Comparison of ENCODE assay signal across 8 cellular contexts in genomic region chr14:24147761-24148428, GRCh38. TPM values are rescaled to one million over a fixed set of nuclear protein-coding genes. Genes with fewer than 3 reads are reported as not detected.
DNase-seq lines count a peak whose midpoint lies in the region; ATAC-seq and TF ChIP-seq lines count a peak whose summit lies in the region.

No MANE protein-coding gene starts in this region.

- H3K36me3 Mint-ChIP-seq in GM23338 (ENCODE audit: low read depth) (peaks cover 68% of the 10 kb centered on the region), T-cell (peaks cover 40% of the 10 kb centered on the region)

- peaks cover 21% of the 10 kb centered on the region for H3K4me1 Mint-ChIP-seq in GM23338
- H3K4me1 Mint-ChIP-seq in T-cell: peaks cover 57 to 65% (median 63%) of the 10 kb centered on the region in 3 donors

- peak overlapping the region; percentile 82 for H3K27ac Mint-ChIP-seq in GM23338
- peak overlapping the region; percentile 76 to 83 for H3K27ac Mint-ChIP-seq in T-cell

- H3K9me2 ChIP-seq in GM23338 (ENCODE audit: insufficient read depth): no peaks in the 10 kb centered on the region

- no peaks in the 10 kb centered on the region; the same call in 2 of the 3 replicates for H3K9me3 Mint-ChIP-seq in GM23338
- no peaks in the 10 kb centered on the region for H3K9me3 Mint-ChIP-seq in T-cell

- ATAC-seq in GM23338 (no peak), T-cell (replicated peaks in 1 of 4) (no peak), gastroesophageal sphincter (no peak), omental fat pad (ENCODE audit: low FRiP score) (no peak), GM18858 (IDR thresholded peaks at IDR 0.05; ENCODE audit: unreplicated experiment) (no peak), GM21515 (IDR thresholded peaks at IDR 0.05; ENCODE audit: unreplicated experiment) (no peak)

- POLR2A ChIA-PET in T-cell (lab: Charles Lee): interaction anchor here (0.8 to 3.0 kb wide), 3 partner anchors 11 to 33 kb away, joined by 3 to 23 read pairs (median 3); partner anchors contain the start of genes DCAF11 (in 1 of the 2) and NRL (in 1 of the 2)

- peaks cover 31% of the 10 kb centered on the region for H3K36me3 ChIP-seq in GM23338 (ENCODE audit: insufficient read depth)
- peaks cover 0 to 46% of the 10 kb centered on the region in 2 donors for H3K36me3 ChIP-seq in gastroesophageal sphincter
- H3K36me3 ChIP-seq in skeletal muscle tissue (ENCODE audit: control insufficient read depth in 3 of 3, insufficient read depth in 3 of 3, low read length in 3 of 3): peaks cover 37 to 52% (median 39%) of the 10 kb centered on the region in 3 donors

- no peak overlapping the region for H2AFZ ChIP-seq in GM23338

- peak overlapping the region; percentile 99 for H3K4me3 Mint-ChIP-seq in GM23338
- H3K4me3 Mint-ChIP-seq in T-cell: peak overlapping the region; percentile 96 to 99 (median 97)

- H3K4me2 ChIP-seq in GM23338: peak overlapping the region; percentile 99

- H3K27me3 Mint-ChIP-seq in GM23338 (ENCODE audit: insufficient read depth, low read depth, poor library complexity) (peaks cover 11% of the 10 kb centered on the region), T-cell (no peaks in the 10 kb centered on the region)

- H3K4me1 ChIP-seq in GM23338 (ENCODE audit: insufficient read depth): peaks cover 12% of the 10 kb centered on the region
- peaks cover 0 to 61% (median 21%) of the 10 kb centered on the region in 3 donors for H3K4me1 ChIP-seq in gastroesophageal sphincter
- peaks cover 30 to 50% (median 31%) of the 10 kb centered on the region in 3 donors for H3K4me1 ChIP-seq in skeletal muscle tissue (ENCODE audit: control insufficient read depth in 3 of 3, insufficient read depth in 3 of 3, low read length in 3 of 3)

- H3K9ac ChIP-seq in skeletal muscle tissue (ENCODE audit: low read depth in 1 of 3, low read length in 3 of 3): peak overlapping the region; percentile 90 to 96 (median 91)

- peaks cover 38% of the 10 kb centered on the region for H3K79me2 ChIP-seq in GM23338 (replicated peaks; ENCODE audit: insufficient read depth)

- no peaks in the 10 kb centered on the region for H3K9me3 ChIP-seq in gastroesophageal sphincter
- H3K9me3 ChIP-seq in skeletal muscle tissue (ENCODE audit: control insufficient read depth in 3 of 3, low read length in 3 of 3): no peaks in the 10 kb centered on the region

- TF ChIP-seq POLR2A in gastroesophageal sphincter (IDR thresholded peaks at IDR 0.05): no peak

- CTCF ChIA-PET in T-cell (lab: Charles Lee): interaction anchor here (0.8 to 2.7 kb wide), 7 partner anchors 11 to 94 kb away, joined by 3 to 30 read pairs (median 3); partner anchors contain the start of genes IRF9 (in 2 of the 2), PSME1 (in 1 of the 2) and TINF2 (in 1 of the 2)

- 0 out of 2 replicates have a peak, but pooled peaks cover 4% of the 10 kb centered on the region for H3F3A ChIP-seq in GM23338 (replicated peaks; ENCODE audit: low read depth)

- H4K20me1 ChIP-seq in GM23338 (replicated peaks; ENCODE audit: insufficient read depth): peaks cover 7% of the 10 kb centered on the region; the same call in 1 of the 2 replicates

- peak overlapping the region; percentile 70 for H3K4me3 ChIP-seq in GM23338
- H3K4me3 ChIP-seq in gastroesophageal sphincter: peak overlapping the region; percentile 69 to 92
- H3K4me3 ChIP-seq in skeletal muscle tissue (ENCODE audit: low read length in 3 of 3): peak overlapping the region; percentile 90 to 97 (median 94)

- TF ChIP-seq EP300 in gastroesophageal sphincter (IDR thresholded peaks at IDR 0.05): no peak

- DNase-seq in GM23338 (ENCODE audit: low spot score) (no peak), T-cell (no peak), omental fat pad (ENCODE audit: low spot score) (no peak)
- DNase-seq in stimulated activated CD4-positive, alpha-beta T cell treated with anti-CD3 and anti-CD28 coated beads, Interleukin-1b, Interleukin-23, amount 100 ng/mL, for 48 hours: no peak

- TF ChIP-seq CTCF in GM23338 (conservative IDR thresholded peaks at IDR 0.05; ENCODE audit: low read depth in 2 of 2): no peak
- TF ChIP-seq CTCF in gastroesophageal sphincter (IDR thresholded peaks at IDR 0.05): no peak
- no peak for TF ChIP-seq CTCF in omental fat pad (IDR thresholded peaks at IDR 0.05)

- H3K27ac ChIP-seq in GM23338 (ENCODE audit: low read depth) (no peak overlapping the region), gastroesophageal sphincter (peak overlapping the region; percentile 78 to 98 (median 91)), skeletal muscle tissue (ENCODE audit: low read depth, low read length) (peak overlapping the region; percentile 80)

- 6 to 10% methylated on average over 2 to 9 of the region's 29 CpGs for WGBS in gastroesophageal sphincter (ENCODE audit: low coverage in 1 of 2), 2 donors

- H3K27me3 ChIP-seq in GM23338 (ENCODE audit: insufficient read depth) (no peaks in the 10 kb centered on the region), gastroesophageal sphincter (no peaks in the 10 kb centered on the region), skeletal muscle tissue (ENCODE audit: control insufficient read depth in 3 of 3, insufficient read depth in 3 of 3, low read length in 3 of 3) (no peaks in the 10 kb centered on the region)

TF ChIP-seq in GM23338, 12 proteins besides CTCF, POLR2A, EP300 and RAD21:
- TF ChIP-seq NANOG (IDR thresholded peaks at IDR 0.05; ENCODE audit: borderline replicate concordance) (no peak), EZH2phosphoT487 (IDR thresholded peaks at IDR 0.05; ENCODE audit: unreplicated experiment) (no peak), CREB1 (CRISPR knock-in tag; IDR thresholded peaks at IDR 0.05; ENCODE audit: low read depth) (no peak), JUNB (IDR thresholded peaks at IDR 0.05; ENCODE audit: unreplicated experiment) (no peak), POLR2AphosphoS5 (IDR thresholded peaks at IDR 0.05; ENCODE audit: low read depth) (no peak)
- TF ChIP-seq, protein P1, sequence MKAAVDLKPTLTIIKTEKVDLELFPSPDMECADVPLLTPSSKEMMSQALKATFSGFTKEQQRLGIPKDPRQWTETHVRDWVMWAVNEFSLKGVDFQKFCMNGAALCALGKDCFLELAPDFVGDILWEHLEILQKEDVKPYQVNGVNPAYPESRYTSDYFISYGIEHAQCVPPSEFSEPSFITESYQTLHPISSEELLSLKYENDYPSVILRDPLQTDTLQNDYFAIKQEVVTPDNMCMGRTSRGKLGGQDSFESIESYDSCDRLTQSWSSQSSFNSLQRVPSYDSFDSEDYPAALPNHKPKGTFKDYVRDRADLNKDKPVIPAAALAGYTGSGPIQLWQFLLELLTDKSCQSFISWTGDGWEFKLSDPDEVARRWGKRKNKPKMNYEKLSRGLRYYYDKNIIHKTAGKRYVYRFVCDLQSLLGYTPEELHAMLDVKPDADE (IDR thresholded peaks at IDR 0.05): no peak
TF ChIP-seq in GM23338: peak in this region for 0.

RNA-seq across cellular contexts. Expression of gene RNF31, which starts 0.6 kb away (rescaled TPM):
- 54.8 and 86.4 TPM in 2 replicates for total RNA-seq in GM23338 (2014; rRNA removed; shearing (Covaris generic))
- 84.1 and 87.4 TPM in 2 replicates for polyA plus RNA-seq in GM23338 (2016; fragmentation: Nextera tagmentation; extraction: Ambion mirVana)
- total RNA-seq in T-cell (100 to 1,000 TPM in 3 of 5 donors, 10 to 100 TPM in 2; 67.7 to 131 (median 100) TPM), gastroesophageal sphincter (10 to 100 TPM; 19.0 to 38.9 (median 32.0) TPM), skeletal muscle tissue (33.4 TPM), omental fat pad (10 to 100 TPM; 26.6 to 64.2 (median 37.8) TPM)

RNA-seq across cellular contexts. Expression of gene PSME2, which starts 1.5 kb away (rescaled TPM):
- total RNA-seq in GM23338 (2014; rRNA removed; shearing (Covaris generic)): 54.0 and 59.9 TPM in 2 replicates
- polyA plus RNA-seq in GM23338 (2016; fragmentation: Nextera tagmentation; extraction: Ambion mirVana): 246 and 259 TPM in 2 replicates
- total RNA-seq in T-cell (100 to 1,000 TPM; 130 to 192 (median 159) TPM), gastroesophageal sphincter (10 to 100 TPM; 41.4 to 52.3 (median 42.0) TPM), skeletal muscle tissue (58.5 TPM), omental fat pad (10 to 100 TPM; 32.8 to 86.4 (median 70.3) TPM)

RNA-seq across cellular contexts. Expression of gene EMC9, which starts 6.5 kb away (rescaled TPM):
- total RNA-seq in GM23338 (2014; rRNA removed; shearing (Covaris generic)): 20.1 and 30.0 TPM in 2 replicates
- polyA plus RNA-seq in GM23338 (2016; fragmentation: Nextera tagmentation; extraction: Ambion mirVana): 64.2 and 64.9 TPM in 2 replicates
- total RNA-seq in T-cell: 10 to 100 TPM in 3 of 5 donors, 1 to 10 TPM in 2; 9.3 to 29.8 (median 20.8) TPM
- total RNA-seq in gastroesophageal sphincter: 10 to 100 TPM in 2 of 4 donors, 1 to 10 TPM in 2; 6.4 to 15.4 (median 10.4) TPM
- 12.0 TPM for total RNA-seq in skeletal muscle tissue
- 10 to 100 TPM in 2 of 4 donors, 1 to 10 TPM in 2; 6.3 to 15.3 (median 10.0) TPM for total RNA-seq in omental fat pad

RNA-seq across cellular contexts. Expression of gene PSME1, which starts 11.9 kb away (rescaled TPM):
- 53.9 and 61.1 TPM in 2 replicates for total RNA-seq in GM23338 (2014; rRNA removed; shearing (Covaris generic))
- 215 and 220 TPM in 2 replicates for polyA plus RNA-seq in GM23338 (2016; fragmentation: Nextera tagmentation; extraction: Ambion mirVana)
- total RNA-seq in T-cell (100 to 1,000 TPM; 221 to 291 (median 259) TPM), gastroesophageal sphincter (100 to 1,000 TPM; 114 to 186 (median 127) TPM), skeletal muscle tissue (89.8 TPM), omental fat pad (100 to 1,000 TPM in 1 of 4 donors, 10 to 100 TPM in 3; 89.1 to 158 (median 96.8) TPM)

RNA-seq across cellular contexts. Expression of gene IRF9, which starts 13.2 kb away (rescaled TPM):
- total RNA-seq in GM23338 (2014; rRNA removed; shearing (Covaris generic)): 8.2 and 9.2 TPM in 2 replicates
- polyA plus RNA-seq in GM23338 (2016; fragmentation: Nextera tagmentation; extraction: Ambion mirVana): 8.4 and 11.1 TPM in 2 replicates
- 100 to 1,000 TPM; 201 to 285 (median 215) TPM for total RNA-seq in T-cell
- total RNA-seq in gastroesophageal sphincter: 10 to 100 TPM; 61.3 to 80.1 (median 68.1) TPM
- 50.6 TPM for total RNA-seq in skeletal muscle tissue
- total RNA-seq in omental fat pad: 100 to 1,000 TPM in 1 of 4 donors, 10 to 100 TPM in 3; 39.4 to 126 (median 66.3) TPM
